ENCODE assay signal across 8 cellular contexts in the genomic region with DNA sequence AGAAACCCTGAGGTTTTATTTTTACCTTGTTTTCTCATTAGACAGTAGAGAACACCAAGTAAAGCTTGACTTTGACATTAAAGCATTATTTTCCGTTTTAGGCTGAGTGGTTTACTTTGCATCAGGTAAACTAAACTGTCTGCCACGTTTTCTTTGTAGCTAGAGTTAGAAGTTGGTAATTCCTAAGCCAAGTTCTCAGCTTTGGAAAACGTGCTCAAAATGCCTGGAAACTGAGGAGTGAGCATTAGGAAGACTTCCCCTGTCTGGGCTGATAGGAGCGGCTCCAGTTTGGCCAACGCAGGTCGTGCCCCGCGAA. TPM values are rescaled to one million over a fixed set of nuclear protein-coding genes. Genes with fewer than 3 reads are reported as not detected.
DNase-seq lines count a peak whose midpoint lies in the region; ATAC-seq, FAIRE-seq and TF ChIP-seq lines count a peak whose summit lies in the region.

No MANE protein-coding gene starts in this region.

- CTCF ChIA-PET in GM12878 (lab: Yijun Ruan, JAX) = no interaction called here

- SMC1A ChIA-PET in GM12878 (lab: Charles Lee; ENCODE audit: uncharacterized antibody, unreplicated experiment) = interaction anchor here (0.6 kb wide), 1 partner anchor 46 kb away, joined by 3 read pairs; no protein-coding TSS in a partner anchor

- H3K4me3 ChIP-seq in GM12878 = no peak overlapping the region
- peak overlapping the region; percentile 75 for H3K4me3 ChIP-seq in iPS-18c (ENCODE audit: insufficient read depth, low read depth, low read length)
- peak overlapping the region; percentile 87 for H3K4me3 ChIP-seq in skeletal muscle satellite cell (ENCODE audit: low read length)

- no peak for ATAC-seq in GM12878
- ATAC-seq in esophagus mucosa = no peak

- H3K4me1 Mint-ChIP-seq in HFFc6 (ENCODE audit: low read depth) = no peaks in the 10 kb centered on the region; the same call in 1 of the 2 replicates

- no peak for TF ChIP-seq RAD21 in GM12878 (IDR thresholded peaks at IDR 0.05; ENCODE audit: insufficient read depth, low read depth, low read length)

- 61% methylated on average over 8 of the region's 8 CpGs for WGBS in GM12878 (ENCODE audit: insufficient coverage, insufficient replicate concordance, low lambda C conversion rate, missing lambda C conversion rate)

- no peak for TF ChIP-seq POLR2A in GM12878 (IDR thresholded peaks at IDR 0.05; ENCODE audit: low read depth, low read length)

- no TSS peak for BruUV-seq in GM12878 (replicated peaks; lab: Mats Ljungman, UMichigan)

- no peaks in the 10 kb centered on the region for H3K79me2 ChIP-seq in GM12878 (ENCODE audit: control insufficient read depth, insufficient read depth, low read length)

- H4K20me1 ChIP-seq in GM12878 (ENCODE audit: control insufficient read depth, insufficient read depth) = no peaks in the 10 kb centered on the region

- POLR2A ChIA-PET in GM12878 (lab: Charles Lee) = interaction anchor here (0.5 to 0.6 kb wide), 2 partner anchors 393 to 949 kb away, joined by 3 read pairs; no protein-coding TSS in a partner anchor

- no peak overlapping the region for H3K27ac Mint-ChIP-seq in HFFc6

- TF ChIP-seq CTCF in HFFc6 (IDR thresholded peaks at IDR 0.05) = no peak
- TF ChIP-seq CTCF in GM12878 (IDR thresholded peaks at IDR 0.05 in 2 of 3, conservative IDR thresholded peaks at IDR 0.05 in 1 of 3; ENCODE audit: control insufficient read depth in 2 of 3, extremely low read depth in 1 of 3, insufficient read depth in 1 of 3, low read depth in 3 of 3, low read length in 3 of 3) = no peak

- H3K9me3 ChIP-seq in GM12878 (replicated peaks; ENCODE audit: control insufficient read depth, insufficient read depth, low read length) (no peaks in the 10 kb centered on the region), iPS-18c (ENCODE audit: control insufficient read depth, insufficient read depth, low read length) (no peaks in the 10 kb centered on the region), skeletal muscle satellite cell (replicated peaks; ENCODE audit: low read length) (no peaks in the 10 kb centered on the region)

- H3K4me1 ChIP-seq in GM12878 (ENCODE audit: control insufficient read depth, insufficient read depth, low read length) (no peaks in the 10 kb centered on the region), skeletal muscle satellite cell (ENCODE audit: control insufficient read depth, insufficient read depth, low read length) (peaks cover 10% of the 10 kb centered on the region)

- DNase-seq in HFFc6 (no peak), GM12878 (ENCODE audit: low read depth, low spot score) (no peak), DMS53 treated with DMSO at 0.1 percent for 48 hours (lab: John Stamatoyannopoulos, UW; ENCODE audit: unreplicated experiment) (no peak)
- DNase-seq in activated CD4-positive, CD25-positive, alpha-beta regulatory T cell (lab: John Stamatoyannopoulos, UW) = no peak
- DNase-seq in activated CD8-positive, alpha-beta memory T cell treated with anti-CD3 and anti-CD28 coated beads, Interleukin-2, amount 50 U/mL, for 48 hours = no peak

- H3K36me3 ChIP-seq in GM12878 (ENCODE audit: control insufficient read depth in 2 of 2, insufficient read depth in 2 of 2, low read length in 1 of 2) = no peaks in the 10 kb centered on the region
- no peaks in the 10 kb centered on the region for H3K36me3 ChIP-seq in skeletal muscle satellite cell (ENCODE audit: insufficient read depth, low read length)

- in situ Hi-C loops in GM12878 (cut with MboI) = no loop called here

- no peaks in the 10 kb centered on the region for H3K9me3 Mint-ChIP-seq in HFFc6

- peaks cover 4 to 6% of the 10 kb centered on the region in 2 experiments; a peak in 3 of 4 replicates for H3K27me3 ChIP-seq in GM12878 (replicated peaks in 1 of 2; ENCODE audit: control insufficient read depth in 2 of 2, insufficient read depth in 2 of 2, low read length in 1 of 2)
- H3K27me3 ChIP-seq in skeletal muscle satellite cell (ENCODE audit: control insufficient read depth, insufficient read depth, low read length) = peaks cover 11% of the 10 kb centered on the region

- FAIRE-seq in GM12878 (lab: Jason Lieb, UNC) = no peak

- H3K27me3 Mint-ChIP-seq in HFFc6 (ENCODE audit: insufficient read depth) = peaks cover 33% of the 10 kb centered on the region

- intact Hi-C loops in GM12878 (cut with micrococcal nuclease; ENCODE audit: unreplicated experiment) = no loop called here

- H3K4me3 Mint-ChIP-seq in HFFc6 = peak overlapping the region; percentile 40

- H3K9ac ChIP-seq in GM12878 (ENCODE audit: control insufficient read depth, insufficient read depth, low read length) (no peak overlapping the region), skeletal muscle satellite cell (ENCODE audit: low read depth, low read length) (peak overlapping the region; percentile 95)

- H3K36me3 Mint-ChIP-seq in HFFc6 (ENCODE audit: low read depth) = no peaks in the 10 kb centered on the region

- no peak for TF ChIP-seq EP300 in GM12878 (IDR thresholded peaks at IDR 0.05; ENCODE audit: borderline replicate concordance in 1 of 2, control insufficient read depth in 1 of 2, low read depth in 2 of 2, low read length in 2 of 2)

- H3K4me2 ChIP-seq in GM12878 (ENCODE audit: control insufficient read depth, insufficient read depth) (peak overlapping the region; percentile 65; the same call in 1 of the 2 replicates), skeletal muscle satellite cell (ENCODE audit: low read length) (peak overlapping the region; percentile 88)

- RAD21 ChIA-PET in GM12878 (lab: Charles Lee; ENCODE audit: unreplicated experiment) = no interaction called here

- no peak overlapping the region for H2AFZ ChIP-seq in GM12878 (ENCODE audit: control insufficient read depth, low read depth, low read length)

- H3K27ac ChIP-seq in GM12878 (ENCODE audit: control insufficient read depth, insufficient read depth) = no peak overlapping the region

TF ChIP-seq in GM12878, 131 proteins besides CTCF, POLR2A, EP300 and RAD21 (continues in another document):
- TF ChIP-seq EZH2 (IDR thresholded peaks at IDR 0.05; ENCODE audit: borderline replicate concordance, control insufficient read depth, low read depth, low read length) (0 out of 2 replicates have a peak, but pooled peaks have one; percentile 89), CEBPB (IDR thresholded peaks at IDR 0.05; ENCODE audit: borderline replicate concordance in 1 of 2, low read depth in 2 of 2, low read length in 2 of 2) (no peak), SREBF1 (IDR thresholded peaks at IDR 0.05; ENCODE audit: low read length) (no peak), EED (IDR thresholded peaks at IDR 0.05; ENCODE audit: low read depth) (no peak), LARP7 (IDR thresholded peaks at IDR 0.05) (no peak)
- TF ChIP-seq, protein P1, sequence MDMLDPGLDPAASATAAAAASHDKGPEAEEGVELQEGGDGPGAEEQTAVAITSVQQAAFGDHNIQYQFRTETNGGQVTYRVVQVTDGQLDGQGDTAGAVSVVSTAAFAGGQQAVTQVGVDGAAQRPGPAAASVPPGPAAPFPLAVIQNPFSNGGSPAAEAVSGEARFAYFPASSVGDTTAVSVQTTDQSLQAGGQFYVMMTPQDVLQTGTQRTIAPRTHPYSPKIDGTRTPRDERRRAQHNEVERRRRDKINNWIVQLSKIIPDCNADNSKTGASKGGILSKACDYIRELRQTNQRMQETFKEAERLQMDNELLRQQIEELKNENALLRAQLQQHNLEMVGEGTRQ (IDR thresholded peaks at IDR 0.05; ENCODE audit: borderline replicate concordance, low read depth, low read length) = no peak
- TF ChIP-seq, protein P2, sequence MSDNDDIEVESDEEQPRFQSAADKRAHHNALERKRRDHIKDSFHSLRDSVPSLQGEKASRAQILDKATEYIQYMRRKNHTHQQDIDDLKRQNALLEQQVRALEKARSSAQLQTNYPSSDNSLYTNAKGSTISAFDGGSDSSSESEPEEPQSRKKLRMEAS (IDR thresholded peaks at IDR 0.05; ENCODE audit: low read depth, low read length) = no peak
- TF ChIP-seq, protein P3, sequence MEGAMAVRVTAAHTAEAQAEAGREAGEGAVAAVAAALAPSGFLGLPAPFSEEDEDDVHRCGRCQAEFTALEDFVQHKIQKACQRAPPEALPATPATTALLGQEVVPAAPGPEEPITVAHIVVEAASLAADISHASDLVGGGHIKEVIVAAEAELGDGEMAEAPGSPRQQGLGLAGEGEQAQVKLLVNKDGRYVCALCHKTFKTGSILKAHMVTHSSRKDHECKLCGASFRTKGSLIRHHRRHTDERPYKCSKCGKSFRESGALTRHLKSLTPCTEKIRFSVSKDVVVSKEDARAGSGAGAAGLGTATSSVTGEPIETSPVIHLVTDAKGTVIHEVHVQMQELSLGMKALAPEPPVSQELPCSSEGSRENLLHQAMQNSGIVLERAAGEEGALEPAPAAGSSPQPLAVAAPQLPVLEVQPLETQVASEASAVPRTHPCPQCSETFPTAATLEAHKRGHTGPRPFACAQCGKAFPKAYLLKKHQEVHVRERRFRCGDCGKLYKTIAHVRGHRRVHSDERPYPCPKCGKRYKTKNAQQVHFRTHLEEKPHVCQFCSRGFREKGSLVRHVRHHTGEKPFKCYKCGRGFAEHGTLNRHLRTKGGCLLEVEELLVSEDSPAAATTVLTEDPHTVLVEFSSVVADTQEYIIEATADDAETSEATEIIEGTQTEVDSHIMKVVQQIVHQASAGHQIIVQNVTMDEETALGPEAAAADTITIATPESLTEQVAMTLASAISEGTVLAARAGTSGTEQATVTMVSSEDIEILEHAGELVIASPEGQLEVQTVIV (IDR thresholded peaks at IDR 0.05; ENCODE audit: borderline replicate concordance, partially characterized antibody) = no peak

RNA-seq across cellular contexts. Expression of a gene that starts 0.8 kb away (rescaled TPM):
- total RNA-seq in HFFc6 (2021; fragmentation: NEBNext Ultra II Directional; extraction: Animal tissue kit (Norgen Biotek cat#: 25700)) = not detected
- 1.8 and 3.8 TPM in 2 replicates for total RNA-seq in GM12878 (2013; cell fraction: nucleolus; rRNA removed)
- total RNA-seq in GM12878 (2014; rRNA removed) (not detected in 2 replicates), GM12878 (2014; rRNA removed; fragmentation: Illumina TruSeq; extraction: Trizol) (not detected in 2 replicates), GM12878 (2021) (not detected in 2 replicates), esophagus mucosa (6.4 TPM)
- polyA plus RNA-seq in GM12878 (2011; ENCODE audit: low read depth) = 0.35 TPM
- polyA plus RNA-seq in GM12878 (2011; rRNA removed) (0.08 and 0.10 TPM in 2 replicates), GM12878 (2014; fragmentation: Illumina TruSeq; extraction: Trizol) (not detected in 2 replicates), GM12878 (2014; fragmentation: Nextera tagmentation; extraction: Ambion mirVana) (under 1 TPM in 1 of 2 experiments, not detected in 1; 0.04 TPM), GM12878 (2014; rRNA removed) (not detected in 2 replicates), GM12878 (2016; fragmentation: Nextera tagmentation; extraction: Ambion mirVana) (under 1 TPM in 1 of 2 experiments, not detected in 1; 0.43 TPM)
- 0.10 and 0.12 TPM in 2 replicates for polyA plus RNA-seq in GM12878 (2011; cell fraction: cytosol; rRNA removed)
- polyA plus RNA-seq in GM12878 (2011; cell fraction: nucleus; rRNA removed) = 0.21 TPM in 1 of 2 replicates, not detected in the other
- polyA plus RNA-seq in GM12878 (2012) = 0.48 and 0.50 TPM in 2 replicates
- polyA minus RNA-seq in GM12878 (2011; rRNA and poly(A)+ RNA removed) = 0.10 and 0.15 TPM in 2 replicates
- not detected in 2 replicates for polyA minus RNA-seq in GM12878 (2011; cell fraction: cytosol; rRNA and poly(A)+ RNA removed)
- 0.60 TPM in 1 of 2 replicates, not detected in the other for polyA minus RNA-seq in GM12878 (2011; cell fraction: nucleus; rRNA and poly(A)+ RNA removed)
- total RNA-seq in skeletal muscle satellite cell (2012; rRNA removed) = 4.1 and 22.1 TPM in 2 replicates
